1 cellular context compared by ENCODE assay signal in genomic region chr6:167329014-167329413, GRCh38.
TF ChIP-seq lines count a peak whose summit lies in the region.

No MANE protein-coding gene starts in this region.

TF ChIP-seq in K562, 482 proteins besides CTCF, POLR2A, EP300 and RAD21:
- TF ChIP-seq PPARD (CRISPR knock-in tag; IDR thresholded peaks at IDR 0.05) (no peak), FOXM1 (IDR thresholded peaks at IDR 0.05; ENCODE audit: low read depth) (no peak), FOXM1 (CRISPR knock-in tag; IDR thresholded peaks at IDR 0.05; ENCODE audit: low read depth) (no peak), ZHX1 (conservative IDR thresholded peaks at IDR 0.05; ENCODE audit: low read length) (no peak), THAP7 (CRISPR knock-in tag; IDR thresholded peaks at IDR 0.05) (no peak), ZC3H8 (IDR thresholded peaks at IDR 0.05) (no peak), ZFP36 (IDR thresholded peaks at IDR 0.05; ENCODE audit: low read depth, low read length, partially characterized antibody) (no peak), ZNF277 (CRISPR knock-in tag; IDR thresholded peaks at IDR 0.05; ENCODE audit: borderline replicate concordance) (no peak), SAFB (IDR thresholded peaks at IDR 0.05; ENCODE audit: borderline replicate concordance, low read depth, low read length) (no peak), POU5F1 (IDR thresholded peaks at IDR 0.05; ENCODE audit: borderline replicate concordance, low read depth, low read length, partially characterized antibody) (no peak), HMBOX1 (IDR thresholded peaks at IDR 0.05) (no peak), RREB1 (CRISPR knock-in tag; IDR thresholded peaks at IDR 0.05) (no peak), STAT5B (CRISPR knock-in tag; IDR thresholded peaks at IDR 0.05) (no peak), HDGF (IDR thresholded peaks at IDR 0.05) (no peak), CBX2 (IDR thresholded peaks at IDR 0.05; ENCODE audit: insufficient read depth, low read length, poor library complexity, severe bottlenecking) (no peak), NFYB (IDR thresholded peaks at IDR 0.05; ENCODE audit: extremely low read depth, insufficient read length) (no peak), CEBPB (tag; IDR thresholded peaks at IDR 0.05) (no peak), ZNF766 (CRISPR knock-in tag; conservative IDR thresholded peaks at IDR 0.05) (no peak), CLOCK (CRISPR knock-in tag; IDR thresholded peaks at IDR 0.05; ENCODE audit: borderline replicate concordance) (no peak), DEAF1 (CRISPR knock-in tag; IDR thresholded peaks at IDR 0.05) (no peak), CSDE1 (IDR thresholded peaks at IDR 0.05) (no peak)
TF ChIP-seq in K562: peak in this region for 0.
